Comparison of ENCODE assay signal across 1 cellular context in genomic region chr14:20683125-20683895, GRCh38.
TF ChIP-seq lines count a peak whose summit lies in the region.

No MANE protein-coding gene starts in this region.

TF ChIP-seq in HepG2, 621 proteins besides CTCF, POLR2A, EP300 and RAD21 (continued from another document and continues in another):
- TF ChIP-seq ZBTB49 (CRISPR knock-in tag; IDR thresholded peaks at IDR 0.05; ENCODE audit: borderline replicate concordance) (no peak), ZBTB38 (CRISPR knock-in tag; IDR thresholded peaks at IDR 0.05) (no peak; the same call in none of the 2 replicates), ZNF572 (CRISPR knock-in tag; IDR thresholded peaks at IDR 0.05) (no peak), TRIM24 (CRISPR knock-in tag; IDR thresholded peaks at IDR 0.05) (no peak), PPARG (CRISPR knock-in tag; conservative IDR thresholded peaks at IDR 0.05) (peak; percentile 57), MTF2 (CRISPR knock-in tag; IDR thresholded peaks at IDR 0.05; ENCODE audit: borderline replicate concordance) (no peak), ZNF790 (CRISPR knock-in tag; IDR thresholded peaks at IDR 0.05; ENCODE audit: borderline replicate concordance) (no peak), JUNB (CRISPR knock-in tag; IDR thresholded peaks at IDR 0.05; ENCODE audit: borderline replicate concordance) (no peak), ZNF598 (CRISPR knock-in tag; IDR thresholded peaks at IDR 0.05; ENCODE audit: borderline replicate concordance) (no peak), SALL1 (CRISPR knock-in tag; IDR thresholded peaks at IDR 0.05) (no peak), POGZ (CRISPR knock-in tag; IDR thresholded peaks at IDR 0.05) (peak; percentile 38; the same call in 1 of the 2 replicates), ATRX (CRISPR knock-in tag; IDR thresholded peaks at IDR 0.05; ENCODE audit: borderline replicate concordance) (no peak), HNRNPH1 (optimal IDR thresholded peaks at IDR 0.05; ENCODE audit: low read depth, low read length) (no peak), ZBTB3 (CRISPR knock-in tag; IDR thresholded peaks at IDR 0.05; ENCODE audit: borderline replicate concordance, low read depth) (no peak), MBNL3 (CRISPR knock-in tag; conservative IDR thresholded peaks at IDR 0.05) (0 out of 2 replicates have a peak, but pooled peaks have one; percentile 4), ZNF83 (CRISPR knock-in tag; IDR thresholded peaks at IDR 0.05; ENCODE audit: borderline replicate concordance) (no peak), ZNF782 (CRISPR knock-in tag; IDR thresholded peaks at IDR 0.05; ENCODE audit: borderline replicate concordance) (no peak), CHD4 (IDR thresholded peaks at IDR 0.05; ENCODE audit: borderline replicate concordance, low read length) (peak; percentile 83; the same call in 1 of the 2 replicates), NKX3-1 (CRISPR knock-in tag; IDR thresholded peaks at IDR 0.05) (no peak), SOX6 (IDR thresholded peaks at IDR 0.05) (no peak), SOX6 (CRISPR knock-in tag; IDR thresholded peaks at IDR 0.05) (peak; percentile 69), BRCA1 (CRISPR knock-in tag; IDR thresholded peaks at IDR 0.05) (no peak), PRMT3 (CRISPR knock-in tag; IDR thresholded peaks at IDR 0.05; ENCODE audit: borderline replicate concordance, low read depth) (peak; percentile 74; the same call in 1 of the 2 replicates), KDM5A (IDR thresholded peaks at IDR 0.05; ENCODE audit: borderline replicate concordance, low read length) (no peak; the same call in 1 of the 2 replicates), ZNF615 (CRISPR knock-in tag; IDR thresholded peaks at IDR 0.05; ENCODE audit: borderline replicate concordance) (no peak; the same call in 1 of the 2 replicates), ZNF317 (CRISPR knock-in tag; IDR thresholded peaks at IDR 0.05) (no peak), ZNF326 (CRISPR knock-in tag; IDR thresholded peaks at IDR 0.05; ENCODE audit: borderline replicate concordance) (no peak), ZNF724P (CRISPR knock-in tag; IDR thresholded peaks at IDR 0.05; ENCODE audit: borderline replicate concordance) (no peak), IRF2 (CRISPR knock-in tag; IDR thresholded peaks at IDR 0.05) (peak; percentile 55; the same call in 1 of the 2 replicates), ZNF367 (CRISPR knock-in tag; IDR thresholded peaks at IDR 0.05; ENCODE audit: borderline replicate concordance) (0 out of 2 replicates have a peak, but pooled peaks have one; percentile 4), ATF5 (CRISPR knock-in tag; IDR thresholded peaks at IDR 0.05; ENCODE audit: low read depth) (0 out of 2 replicates have a peak, but pooled peaks have one; percentile 23), ZNF276 (CRISPR knock-in tag; IDR thresholded peaks at IDR 0.05; ENCODE audit: low read depth) (no peak), KLF15 (CRISPR knock-in tag; IDR thresholded peaks at IDR 0.05; ENCODE audit: borderline replicate concordance) (no peak), MYC (CRISPR knock-in tag; IDR thresholded peaks at IDR 0.05; ENCODE audit: borderline replicate concordance) (no peak), TSC22D2 (CRISPR knock-in tag; IDR thresholded peaks at IDR 0.05; ENCODE audit: borderline replicate concordance) (no peak), CREBL2 (CRISPR knock-in tag; IDR thresholded peaks at IDR 0.05; ENCODE audit: borderline replicate concordance) (no peak), RFX3 (CRISPR knock-in tag; IDR thresholded peaks at IDR 0.05) (no peak; the same call in 1 of the 2 replicates), ZNF34 (CRISPR knock-in tag; IDR thresholded peaks at IDR 0.05; ENCODE audit: borderline replicate concordance) (no peak), ZNF30 (CRISPR knock-in tag; IDR thresholded peaks at IDR 0.05) (no peak), HOXA7 (CRISPR knock-in tag; IDR thresholded peaks at IDR 0.05) (no peak), ISX (CRISPR knock-in tag; conservative IDR thresholded peaks at IDR 0.05) (0 out of 2 replicates have a peak, but pooled peaks have one; percentile 4), ZNF564 (CRISPR knock-in tag; IDR thresholded peaks at IDR 0.05) (no peak; the same call in 1 of the 2 replicates), ATM (IDR thresholded peaks at IDR 0.05; ENCODE audit: borderline replicate concordance) (no peak), ZNF235 (CRISPR knock-in tag; IDR thresholded peaks at IDR 0.05; ENCODE audit: borderline replicate concordance) (peak; percentile 47), TOPORS (CRISPR knock-in tag; IDR thresholded peaks at IDR 0.05) (no peak), ZMAT3 (CRISPR knock-in tag; conservative IDR thresholded peaks at IDR 0.05) (no peak; the same call in none of the 2 replicates), ZNF207 (IDR thresholded peaks at IDR 0.05; ENCODE audit: borderline replicate concordance) (no peak), TCF7L2 (IDR thresholded peaks at IDR 0.05; ENCODE audit: low read depth, low read length) (no peak)
- TF ChIP-seq, protein P1, sequence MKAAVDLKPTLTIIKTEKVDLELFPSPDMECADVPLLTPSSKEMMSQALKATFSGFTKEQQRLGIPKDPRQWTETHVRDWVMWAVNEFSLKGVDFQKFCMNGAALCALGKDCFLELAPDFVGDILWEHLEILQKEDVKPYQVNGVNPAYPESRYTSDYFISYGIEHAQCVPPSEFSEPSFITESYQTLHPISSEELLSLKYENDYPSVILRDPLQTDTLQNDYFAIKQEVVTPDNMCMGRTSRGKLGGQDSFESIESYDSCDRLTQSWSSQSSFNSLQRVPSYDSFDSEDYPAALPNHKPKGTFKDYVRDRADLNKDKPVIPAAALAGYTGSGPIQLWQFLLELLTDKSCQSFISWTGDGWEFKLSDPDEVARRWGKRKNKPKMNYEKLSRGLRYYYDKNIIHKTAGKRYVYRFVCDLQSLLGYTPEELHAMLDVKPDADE (CRISPR knock-in tag; IDR thresholded peaks at IDR 0.05): no peak
- TF ChIP-seq, protein P2, sequence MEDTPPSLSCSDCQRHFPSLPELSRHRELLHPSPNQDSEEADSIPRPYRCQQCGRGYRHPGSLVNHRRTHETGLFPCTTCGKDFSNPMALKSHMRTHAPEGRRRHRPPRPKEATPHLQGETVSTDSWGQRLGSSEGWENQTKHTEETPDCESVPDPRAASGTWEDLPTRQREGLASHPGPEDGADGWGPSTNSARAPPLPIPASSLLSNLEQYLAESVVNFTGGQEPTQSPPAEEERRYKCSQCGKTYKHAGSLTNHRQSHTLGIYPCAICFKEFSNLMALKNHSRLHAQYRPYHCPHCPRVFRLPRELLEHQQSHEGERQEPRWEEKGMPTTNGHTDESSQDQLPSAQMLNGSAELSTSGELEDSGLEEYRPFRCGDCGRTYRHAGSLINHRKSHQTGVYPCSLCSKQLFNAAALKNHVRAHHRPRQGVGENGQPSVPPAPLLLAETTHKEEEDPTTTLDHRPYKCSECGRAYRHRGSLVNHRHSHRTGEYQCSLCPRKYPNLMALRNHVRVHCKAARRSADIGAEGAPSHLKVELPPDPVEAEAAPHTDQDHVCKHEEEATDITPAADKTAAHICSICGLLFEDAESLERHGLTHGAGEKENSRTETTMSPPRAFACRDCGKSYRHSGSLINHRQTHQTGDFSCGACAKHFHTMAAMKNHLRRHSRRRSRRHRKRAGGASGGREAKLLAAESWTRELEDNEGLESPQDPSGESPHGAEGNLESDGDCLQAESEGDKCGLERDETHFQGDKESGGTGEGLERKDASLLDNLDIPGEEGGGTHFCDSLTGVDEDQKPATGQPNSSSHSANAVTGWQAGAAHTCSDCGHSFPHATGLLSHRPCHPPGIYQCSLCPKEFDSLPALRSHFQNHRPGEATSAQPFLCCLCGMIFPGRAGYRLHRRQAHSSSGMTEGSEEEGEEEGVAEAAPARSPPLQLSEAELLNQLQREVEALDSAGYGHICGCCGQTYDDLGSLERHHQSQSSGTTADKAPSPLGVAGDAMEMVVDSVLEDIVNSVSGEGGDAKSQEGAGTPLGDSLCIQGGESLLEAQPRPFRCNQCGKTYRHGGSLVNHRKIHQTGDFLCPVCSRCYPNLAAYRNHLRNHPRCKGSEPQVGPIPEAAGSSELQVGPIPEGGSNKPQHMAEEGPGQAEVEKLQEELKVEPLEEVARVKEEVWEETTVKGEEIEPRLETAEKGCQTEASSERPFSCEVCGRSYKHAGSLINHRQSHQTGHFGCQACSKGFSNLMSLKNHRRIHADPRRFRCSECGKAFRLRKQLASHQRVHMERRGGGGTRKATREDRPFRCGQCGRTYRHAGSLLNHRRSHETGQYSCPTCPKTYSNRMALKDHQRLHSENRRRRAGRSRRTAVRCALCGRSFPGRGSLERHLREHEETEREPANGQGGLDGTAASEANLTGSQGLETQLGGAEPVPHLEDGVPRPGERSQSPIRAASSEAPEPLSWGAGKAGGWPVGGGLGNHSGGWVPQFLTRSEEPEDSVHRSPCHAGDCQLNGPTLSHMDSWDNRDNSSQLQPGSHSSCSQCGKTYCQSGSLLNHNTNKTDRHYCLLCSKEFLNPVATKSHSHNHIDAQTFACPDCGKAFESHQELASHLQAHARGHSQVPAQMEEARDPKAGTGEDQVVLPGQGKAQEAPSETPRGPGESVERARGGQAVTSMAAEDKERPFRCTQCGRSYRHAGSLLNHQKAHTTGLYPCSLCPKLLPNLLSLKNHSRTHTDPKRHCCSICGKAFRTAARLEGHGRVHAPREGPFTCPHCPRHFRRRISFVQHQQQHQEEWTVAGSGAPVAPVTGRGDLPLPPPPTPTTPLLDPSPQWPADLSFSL (CRISPR knock-in tag; IDR thresholded peaks at IDR 0.05): no peak
- TF ChIP-seq, protein P3, sequence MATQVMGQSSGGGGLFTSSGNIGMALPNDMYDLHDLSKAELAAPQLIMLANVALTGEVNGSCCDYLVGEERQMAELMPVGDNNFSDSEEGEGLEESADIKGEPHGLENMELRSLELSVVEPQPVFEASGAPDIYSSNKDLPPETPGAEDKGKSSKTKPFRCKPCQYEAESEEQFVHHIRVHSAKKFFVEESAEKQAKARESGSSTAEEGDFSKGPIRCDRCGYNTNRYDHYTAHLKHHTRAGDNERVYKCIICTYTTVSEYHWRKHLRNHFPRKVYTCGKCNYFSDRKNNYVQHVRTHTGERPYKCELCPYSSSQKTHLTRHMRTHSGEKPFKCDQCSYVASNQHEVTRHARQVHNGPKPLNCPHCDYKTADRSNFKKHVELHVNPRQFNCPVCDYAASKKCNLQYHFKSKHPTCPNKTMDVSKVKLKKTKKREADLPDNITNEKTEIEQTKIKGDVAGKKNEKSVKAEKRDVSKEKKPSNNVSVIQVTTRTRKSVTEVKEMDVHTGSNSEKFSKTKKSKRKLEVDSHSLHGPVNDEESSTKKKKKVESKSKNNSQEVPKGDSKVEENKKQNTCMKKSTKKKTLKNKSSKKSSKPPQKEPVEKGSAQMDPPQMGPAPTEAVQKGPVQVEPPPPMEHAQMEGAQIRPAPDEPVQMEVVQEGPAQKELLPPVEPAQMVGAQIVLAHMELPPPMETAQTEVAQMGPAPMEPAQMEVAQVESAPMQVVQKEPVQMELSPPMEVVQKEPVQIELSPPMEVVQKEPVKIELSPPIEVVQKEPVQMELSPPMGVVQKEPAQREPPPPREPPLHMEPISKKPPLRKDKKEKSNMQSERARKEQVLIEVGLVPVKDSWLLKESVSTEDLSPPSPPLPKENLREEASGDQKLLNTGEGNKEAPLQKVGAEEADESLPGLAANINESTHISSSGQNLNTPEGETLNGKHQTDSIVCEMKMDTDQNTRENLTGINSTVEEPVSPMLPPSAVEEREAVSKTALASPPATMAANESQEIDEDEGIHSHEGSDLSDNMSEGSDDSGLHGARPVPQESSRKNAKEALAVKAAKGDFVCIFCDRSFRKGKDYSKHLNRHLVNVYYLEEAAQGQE (IDR thresholded peaks at IDR 0.05; ENCODE audit: borderline replicate concordance in 1 of 2, low read depth in 1 of 2, low read length in 2 of 2): peak in 1 of 2 experiments; percentile 45; a peak in 1 of 4 replicates
- TF ChIP-seq, protein P4, sequence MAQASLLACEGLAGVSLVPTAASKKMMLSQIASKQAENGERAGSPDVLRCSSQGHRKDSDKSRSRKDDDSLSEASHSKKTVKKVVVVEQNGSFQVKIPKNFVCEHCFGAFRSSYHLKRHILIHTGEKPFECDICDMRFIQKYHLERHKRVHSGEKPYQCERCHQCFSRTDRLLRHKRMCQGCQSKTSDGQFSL (CRISPR knock-in tag; IDR thresholded peaks at IDR 0.05): no peak; the same call in 1 of the 2 replicates
